In genomic region chr22:29152045-29152380, GRCh38 we compare ENCODE assay signal across 15 cellular contexts. TPM values are rescaled to one million over a fixed set of nuclear protein-coding genes. Genes with fewer than 3 reads are reported as not detected.
DNase-seq lines count a peak whose midpoint lies in the region; ATAC-seq and TF ChIP-seq lines count a peak whose summit lies in the region.
"Had no signal": no experiment of that assay in that cellular context is flagged by ENCODE, and none has a peak within 500 bp of the region (broad histone marks: within the 10 kb centered on the region; RNA-seq: fewer than 3 reads in every experiment).

No MANE protein-coding gene starts in this region.

- H2AFZ ChIP-seq in H9 (ENCODE audit: low read length): no peak overlapping the region

- H3K36me3 ChIP-seq in liver (ENCODE audit: control insufficient read depth in 4 of 4, insufficient read depth in 3 of 4, low read depth in 1 of 4, low read length in 3 of 4) (no peaks in the 10 kb centered on the region), skeletal muscle tissue (ENCODE audit: control insufficient read depth in 3 of 3, insufficient read depth in 3 of 3, low read length in 3 of 3) (peaks cover 0 to 2% (median 0%) of the 10 kb centered on the region in 3 donors)
- H3K36me3 ChIP-seq: BLaER1 treated with 17β-estradiol and CSF1 and Interleukin-3, amounts not matched to agents 10 nM and 100 nM had no signal

- no peaks in the 10 kb centered on the region for H4K20me1 ChIP-seq in H9 (ENCODE audit: control insufficient read depth, insufficient read depth, insufficient read length)

- H3K23ac ChIP-seq in H9 (ENCODE audit: insufficient read length, low read depth, low read length): no peak overlapping the region

- H3K23me2 ChIP-seq in H9 (ENCODE audit: insufficient read length, low read depth, low read length, poor library complexity, severe bottlenecking): no peaks in the 10 kb centered on the region

- TF ChIP-seq CTCF in H9 (conservative IDR thresholded peaks at IDR 0.05) (no peak), liver (IDR thresholded peaks at IDR 0.05; ENCODE audit: low read depth, low read length, missing input control) (no peak)

- peak overlapping the region; percentile 76 for H3K18ac ChIP-seq in H9 (ENCODE audit: insufficient read length, low read depth, low read length)

- peaks cover 11% of the 10 kb centered on the region for H3K27me3 Mint-ChIP-seq in H9 (ENCODE audit: low read depth)

- H3K27ac ChIP-seq in H9 (ENCODE audit: insufficient read length, low read depth, low read length): peak overlapping the region; percentile 5
- H3K27ac ChIP-seq in caudate nucleus (ENCODE audit: low read depth, low read length): peak overlapping the region; percentile 77
- H3K27ac ChIP-seq in liver (ENCODE audit: low read depth in 1 of 2, low read length in 2 of 2): peak overlapping the region; percentile 19 to 44
- peak overlapping the region; percentile 71 for H3K27ac ChIP-seq in skeletal muscle tissue (ENCODE audit: low read depth, low read length)

- H3K14ac ChIP-seq in H9 (ENCODE audit: insufficient read depth, low read length): peak overlapping the region; percentile 1; the same call in 1 of the 2 replicates

- H3K4me1 Mint-ChIP-seq in H9: peaks cover 38 to 59% of the 10 kb centered on the region in 2 experiments

- WGBS in H9 (ENCODE audit: extremely low coverage, insufficient read length, low lambda C conversion rate): no CpG with 5 or more reads among the region's 3 CpGs
- WGBS in liver: 72% methylated on average over 3 of the region's 3 CpGs

- H3K4me1 ChIP-seq in H9 (ENCODE audit: insufficient read depth, low read length) (peaks cover 8% of the 10 kb centered on the region; the same call in 1 of the 2 replicates), liver (ENCODE audit: control insufficient read depth in 4 of 4, insufficient read depth in 4 of 4, low read length in 3 of 4) (peaks cover 0 to 15% (median 5%) of the 10 kb centered on the region in 4 donors), skeletal muscle tissue (ENCODE audit: control insufficient read depth in 3 of 3, insufficient read depth in 3 of 3, low read length in 3 of 3) (peaks cover 23 to 41% (median 33%) of the 10 kb centered on the region in 3 donors)

- no peaks in the 10 kb centered on the region; a peak in 1 of 5 replicates for H3K9me3 Mint-ChIP-seq in H9
- H3K9me3 Mint-ChIP-seq: activated CD4-positive, alpha-beta T cell treated with anti-CD3 and anti-CD28 coated beads, Interleukin-2, amount 10 ng/mL, durations not matched to agents 24 days and 14 days; activated T-helper 2 cell treated with anti-CD3 and anti-CD28 coated beads, Interferon-gamma antibody, Interleukin-2, Interleukin-4, amounts not matched to agents 10 μg/mL and 5 μg/mL and 100 μg/mL, durations not matched to agents 14 hours and 24 hours and 36 hours; natural killer cell treated with Interleukin-12 subunit alpha and Interleukin-12 subunit beta and Interleukin-15 and Interleukin-18, amount 100 ng/mL, for 72 hours; T-cell had no signal

- H3K9ac ChIP-seq in H9 (ENCODE audit: extremely low read depth, insufficient read length, low read length) (no peak overlapping the region), liver (ENCODE audit: low read depth in 1 of 2, low read length in 2 of 2) (no peak overlapping the region), skeletal muscle tissue (ENCODE audit: low read depth in 1 of 3, low read length in 3 of 3) (no peak overlapping the region)

- no peak overlapping the region for H2BK12ac ChIP-seq in H9 (ENCODE audit: insufficient read length, low read depth, low read length)

- H3K27me3 ChIP-seq in H9 (ENCODE audit: insufficient read depth, low read length) (no peaks in the 10 kb centered on the region), liver (ENCODE audit: control insufficient read depth in 4 of 4, insufficient read depth in 4 of 4, low read length in 3 of 4) (no peaks in the 10 kb centered on the region), skeletal muscle tissue (ENCODE audit: control insufficient read depth in 3 of 3, insufficient read depth in 3 of 3, low read length in 3 of 3) (no peaks in the 10 kb centered on the region)

- H4K8ac ChIP-seq in H9 (replicated peaks; ENCODE audit: insufficient read length, low read depth, low read length): no peak overlapping the region

- no peak overlapping the region for H2BK20ac ChIP-seq in H9 (ENCODE audit: low read depth, low read length, poor library complexity, severe bottlenecking)

- H3K9me3 ChIP-seq in H9 (ENCODE audit: control insufficient read depth, low read depth, low read length) (no peaks in the 10 kb centered on the region), liver (ENCODE audit: control insufficient read depth in 4 of 4, low read length in 3 of 4) (no peaks in the 10 kb centered on the region), skeletal muscle tissue (ENCODE audit: control insufficient read depth in 3 of 3, low read length in 3 of 3) (no peaks in the 10 kb centered on the region)
- H3K9me3 ChIP-seq: BLaER1 treated with 17β-estradiol and CSF1 and Interleukin-3, amounts not matched to agents 10 nM and 100 nM had no signal

- DNase-seq in H9 (peak; percentile 71), caudate nucleus (lab: John Stamatoyannopoulos, UW) (no peak), NCI-H774 (lab: John Stamatoyannopoulos, UW) (no peak)
- DNase-seq in stimulated activated naive CD4-positive, alpha-beta T cell treated with Interleukin-2 at 50 U/mL for 16 hours (lab: John Stamatoyannopoulos, UW): no peak
- DNase-seq: activated CD4-positive, alpha-beta T cell treated with anti-CD3 and anti-CD28 coated beads, Interleukin-2, amount 10 ng/mL, durations not matched to agents 24 days and 14 days; GF-D8; Kasumi-1; T-cell had no signal

- no peak overlapping the region for H2BK120ac ChIP-seq in H9 (ENCODE audit: low read depth, low read length, poor library complexity, severe bottlenecking)

- H3K27ac Mint-ChIP-seq in H9: peak overlapping the region; percentile 68 to 97 (median 91); a peak in 6 of 7 replicates
- H3K27ac Mint-ChIP-seq: activated CD4-positive, alpha-beta T cell treated with anti-CD3 and anti-CD28 coated beads, Interleukin-2, amount 10 ng/mL, durations not matched to agents 24 days and 14 days; activated T-helper 2 cell treated with anti-CD3 and anti-CD28 coated beads, Interferon-gamma antibody, Interleukin-2, Interleukin-4, amounts not matched to agents 10 μg/mL and 5 μg/mL and 100 μg/mL, durations not matched to agents 14 hours and 24 hours and 36 hours; natural killer cell treated with Interleukin-12 subunit alpha and Interleukin-12 subunit beta and Interleukin-15 and Interleukin-18, amount 100 ng/mL, for 72 hours; T-cell had no signal

- TF ChIP-seq RAD21 in liver (IDR thresholded peaks at IDR 0.05): no peak

- H3K79me2 ChIP-seq in H9 (ENCODE audit: insufficient read depth, low read length): no peaks in the 10 kb centered on the region

- no peaks in the 10 kb centered on the region for H3K36me3 Mint-ChIP-seq in H9 (ENCODE audit: insufficient read depth in 1 of 3, low read depth in 3 of 3)
- H3K36me3 Mint-ChIP-seq: natural killer cell treated with Interleukin-12 subunit alpha and Interleukin-12 subunit beta and Interleukin-15 and Interleukin-18, amount 100 ng/mL, for 72 hours; T-cell had no signal

- H3K4me3 Mint-ChIP-seq in H9: peak overlapping the region in 1 of 2 experiments; percentile 62; a peak in 3 of 5 replicates
- H3K4me3 Mint-ChIP-seq: activated CD4-positive, alpha-beta T cell treated with anti-CD3 and anti-CD28 coated beads, Interleukin-2, amount 10 ng/mL, durations not matched to agents 24 days and 14 days; natural killer cell treated with Interleukin-12 subunit alpha and Interleukin-12 subunit beta and Interleukin-15 and Interleukin-18, amount 100 ng/mL, for 72 hours; T-cell had no signal

- H3T11ph ChIP-seq in H9 (ENCODE audit: low read length): no peak overlapping the region

- no peak overlapping the region for H2AK5ac ChIP-seq in H9 (ENCODE audit: insufficient read length, low read length)

- no peak overlapping the region for H4K5ac ChIP-seq in H9 (ENCODE audit: insufficient read length, low read depth, low read length)

- H4K91ac ChIP-seq in H9 (ENCODE audit: insufficient read length, low read depth, low read length): no peak overlapping the region

- no peak overlapping the region for H3K56ac ChIP-seq in H9 (ENCODE audit: insufficient read length, low read depth, low read length)

- no peak overlapping the region for H2BK5ac ChIP-seq in H9 (ENCODE audit: insufficient read length, low read length)

- H3K4me2 ChIP-seq in H9 (ENCODE audit: insufficient read depth, insufficient read length, low read length): peak overlapping the region; percentile 22

- no peak for ATAC-seq in HG02610 (IDR thresholded peaks at IDR 0.05; ENCODE audit: unreplicated experiment)
- ATAC-seq in GM21576 (IDR thresholded peaks at IDR 0.05; ENCODE audit: unreplicated experiment): no peak
- ATAC-seq: T-cell had no signal

- no peaks in the 10 kb centered on the region for H3K79me1 ChIP-seq in H9 (ENCODE audit: insufficient read depth, low read depth, low read length, poor library complexity, severe bottlenecking)

- H3K4me3 ChIP-seq in liver (ENCODE audit: low read depth in 1 of 3, low read length in 3 of 3): no peak overlapping the region
- no peak overlapping the region for H3K4me3 ChIP-seq in skeletal muscle tissue (ENCODE audit: low read length in 3 of 3)
- H3K4me3 ChIP-seq: BLaER1 treated with 17β-estradiol and CSF1 and Interleukin-3, amounts not matched to agents 10 nM and 100 nM had no signal

- no peak overlapping the region for H2BK15ac ChIP-seq in H9 (ENCODE audit: low read depth, low read length)

- no peak overlapping the region for H3K4ac ChIP-seq in H9 (ENCODE audit: low read depth, low read length)

TF ChIP-seq in liver, 16 proteins besides CTCF, POLR2A, EP300 and RAD21 (continues in another document):
- TF ChIP-seq SP1 (IDR thresholded peaks at IDR 0.05): no peak
- TF ChIP-seq FOXA2 (IDR thresholded peaks at IDR 0.05): no peak
- no peak for TF ChIP-seq ZBTB33 (IDR thresholded peaks at IDR 0.05)

RNA-seq across cellular contexts. Expression of gene EMID1, which starts 53.7 kb away (rescaled TPM):
- total RNA-seq in H9 (2021) (4.5 and 5.4 TPM in 2 replicates), liver (1 to 10 TPM; 1.8 to 8.9 TPM), skeletal muscle tissue (6.3 TPM)
- polyA plus RNA-seq in liver: 1 to 10 TPM in 1 of 2 donors, under 1 TPM in 1; 0.89 to 2.4 TPM
- total RNA-seq: activated CD4-positive, alpha-beta T cell treated with anti-CD3 and anti-CD28 coated beads, Interleukin-2, amount 10 ng/mL, durations not matched to agents 24 days and 14 days had no signal

Comparison
In these comparisons a context has a peak if more than half of its experiments do, and no peak if none do; other contexts are left out.
1. H3K27ac ChIP-seq: peak in every context shown above with its lines; median percentile 77 in caudate nucleus; 71 in skeletal muscle tissue; 32 in liver; 5 in H9.